In genomic region chr12:50283230-50283923, GRCh38 we compare ENCODE assay signal across 8 cellular contexts. TPM values are rescaled to one million over a fixed set of nuclear protein-coding genes. Genes with fewer than 3 reads are reported as not detected.
DNase-seq lines count a peak whose midpoint lies in the region; ATAC-seq and TF ChIP-seq lines count a peak whose summit lies in the region.

Gene LIMA1, minus strand, starts transcription at chr12:50283520. Its CDS starts 34,769 bp downstream, at chr12:50248751.

- peak; percentile 91 for DNase-seq in DMS79 treated with DMSO at 0.1 percent for 48 hours (lab: John Stamatoyannopoulos, UW)
- DNase-seq in GM23338 (ENCODE audit: low spot score), result peak; percentile 96
- peak; percentile 79 for DNase-seq in LNCaP clone FGC (ENCODE audit: low read depth)
- DNase-seq in RWPE2 (ENCODE audit: low spot score), result peak; percentile 89
- peak; percentile 88 for DNase-seq in activated T-helper 2 cell treated with anti-CD3 and anti-CD28 coated beads, Interferon-gamma antibody, Interleukin-2, Interleukin-4, amounts not matched to agents 10 μg/mL and 5 μg/mL and 100 μg/mL, durations not matched to agents 14 hours and 24 hours and 36 hours (ENCODE audit: low spot score)
- DNase-seq in fibroblast of peridontal ligament (ENCODE audit: extremely low read depth), result peak; percentile 74
- peak; percentile 86 for DNase-seq in natural killer cell
- peak; percentile 92 for DNase-seq in stimulated activated naive CD4-positive, alpha-beta T cell treated with Interleukin-2 at 50 U/mL for 16 hours (lab: John Stamatoyannopoulos, UW)

- peak; percentile 99 for ATAC-seq in GM23338
- ATAC-seq in RWPE2 (ENCODE audit: low read depth), result peak; percentile 92
- peak; percentile 98 to 100 (median 98) for ATAC-seq in natural killer cell

- no peaks in the 10 kb centered on the region for H4K20me1 ChIP-seq in GM23338 (replicated peaks; ENCODE audit: insufficient read depth)

- H3K27ac Mint-ChIP-seq in GM23338, result no peak within 1 kb of the TSS
- H3K27ac Mint-ChIP-seq in activated T-helper 2 cell treated with anti-CD3 and anti-CD28 coated beads, Interferon-gamma antibody, Interleukin-2, Interleukin-4, amounts not matched to agents 10 μg/mL and 5 μg/mL and 100 μg/mL, durations not matched to agents 14 hours and 24 hours and 36 hours, result peak within 1 kb of the TSS; percentile 77
- peak within 1 kb of the TSS in 1 of 2 donors; percentile 77 for H3K27ac Mint-ChIP-seq in natural killer cell

- H3K27me3 ChIP-seq in GM23338 (ENCODE audit: insufficient read depth), result peaks cover 12% of the 10 kb centered on the region; the same call in 1 of the 2 replicates
- no peaks in the 10 kb centered on the region for H3K27me3 ChIP-seq in RWPE2 (ENCODE audit: insufficient read depth, poor library complexity, severe bottlenecking)

- H3K27me3 Mint-ChIP-seq in GM23338 (ENCODE audit: insufficient read depth, low read depth, poor library complexity) (peaks cover 4% of the 10 kb centered on the region), natural killer cell (ENCODE audit: low read depth in 2 of 2) (no peaks in the 10 kb centered on the region)
- H3K27me3 Mint-ChIP-seq in activated T-helper 2 cell treated with anti-CD3 and anti-CD28 coated beads, Interferon-gamma antibody, Interleukin-2, Interleukin-4, amounts not matched to agents 10 μg/mL and 5 μg/mL and 100 μg/mL, durations not matched to agents 14 hours and 24 hours and 36 hours (ENCODE audit: low read depth), result no peaks in the 10 kb centered on the region

- H3K36me3 ChIP-seq in GM23338 (ENCODE audit: insufficient read depth), result no peaks in the 10 kb centered on the region
- no peaks in the 10 kb centered on the region for H3K36me3 ChIP-seq in RWPE2 (ENCODE audit: low read depth)

- H3K4me3 ChIP-seq in GM23338, result peak within 1 kb of the TSS; percentile 80
- H3K4me3 ChIP-seq in LNCaP clone FGC (ENCODE audit: low read depth, low read length), result peak within 1 kb of the TSS; percentile 83
- H3K4me3 ChIP-seq in RWPE2 (ENCODE audit: severe bottlenecking), result peak within 1 kb of the TSS; percentile 46

- H3K27ac ChIP-seq in GM23338 (ENCODE audit: low read depth) (no peak within 1 kb of the TSS), RWPE2 (ENCODE audit: poor library complexity, severe bottlenecking) (peak within 1 kb of the TSS; percentile 42)

- H3K9me3 Mint-ChIP-seq in GM23338 (no peaks in the 10 kb centered on the region; the same call in 2 of the 3 replicates), natural killer cell (no peaks in the 10 kb centered on the region)
- H3K9me3 Mint-ChIP-seq in activated T-helper 2 cell treated with anti-CD3 and anti-CD28 coated beads, Interferon-gamma antibody, Interleukin-2, Interleukin-4, amounts not matched to agents 10 μg/mL and 5 μg/mL and 100 μg/mL, durations not matched to agents 14 hours and 24 hours and 36 hours, result no peaks in the 10 kb centered on the region

- H3K79me2 ChIP-seq in GM23338 (replicated peaks; ENCODE audit: insufficient read depth), result no peaks in the 10 kb centered on the region

- H3K4me1 Mint-ChIP-seq in GM23338, result peaks cover 3% of the 10 kb centered on the region
- peaks cover 31% of the 10 kb centered on the region for H3K4me1 Mint-ChIP-seq in activated T-helper 2 cell treated with anti-CD3 and anti-CD28 coated beads, Interferon-gamma antibody, Interleukin-2, Interleukin-4, amounts not matched to agents 10 μg/mL and 5 μg/mL and 100 μg/mL, durations not matched to agents 14 hours and 24 hours and 36 hours (ENCODE audit: low read depth)
- peaks cover 14% of the 10 kb centered on the region in 2 donors for H3K4me1 Mint-ChIP-seq in natural killer cell

- no peaks in the 10 kb centered on the region for H3K36me3 Mint-ChIP-seq in GM23338 (ENCODE audit: low read depth)
- H3K36me3 Mint-ChIP-seq in activated T-helper 2 cell treated with anti-CD3 and anti-CD28 coated beads, Interferon-gamma antibody, Interleukin-2, Interleukin-4, amounts not matched to agents 10 μg/mL and 5 μg/mL and 100 μg/mL, durations not matched to agents 14 hours and 24 hours and 36 hours (ENCODE audit: low read depth), result peaks cover 4% of the 10 kb centered on the region
- no peaks in the 10 kb centered on the region for H3K36me3 Mint-ChIP-seq in natural killer cell

- peak within 1 kb of the TSS; percentile 100 for H2AFZ ChIP-seq in GM23338

- peak within 1 kb of the TSS; percentile 87 for H3K4me2 ChIP-seq in GM23338

- H3F3A ChIP-seq in GM23338 (replicated peaks; ENCODE audit: low read depth), result peaks cover 6% of the 10 kb centered on the region; the same call in 1 of the 2 replicates

- H3K4me1 ChIP-seq in GM23338 (ENCODE audit: insufficient read depth), result peaks cover 11% of the 10 kb centered on the region
- H3K4me1 ChIP-seq in RWPE2 (ENCODE audit: insufficient read depth, poor library complexity, severe bottlenecking), result peaks cover 17% of the 10 kb centered on the region

- H3K4me3 Mint-ChIP-seq in GM23338, result peak within 1 kb of the TSS; percentile 76
- peak within 1 kb of the TSS; percentile 92 for H3K4me3 Mint-ChIP-seq in activated T-helper 2 cell treated with anti-CD3 and anti-CD28 coated beads, Interferon-gamma antibody, Interleukin-2, Interleukin-4, amounts not matched to agents 10 μg/mL and 5 μg/mL and 100 μg/mL, durations not matched to agents 14 hours and 24 hours and 36 hours (ENCODE audit: low read depth)
- H3K4me3 Mint-ChIP-seq in natural killer cell, result peak within 1 kb of the TSS; percentile 91

- intact Hi-C loops in activated T-helper 2 cell treated with anti-CD3 and anti-CD28 coated beads, Interferon-gamma antibody, Interleukin-2, Interleukin-4, amounts not matched to agents 10 μg/mL and 5 μg/mL and 100 μg/mL, durations not matched to agents 14 hours and 24 hours and 36 hours (cut with micrococcal nuclease), result loop anchor here (1.0 kb wide), 1 partner anchor 63 kb away; no protein-coding TSS in a partner anchor
- intact Hi-C loops in natural killer cell (cut with micrococcal nuclease), result no loop called here

- no peaks in the 10 kb centered on the region for H3K9me2 ChIP-seq in GM23338 (ENCODE audit: insufficient read depth)

- TF ChIP-seq CTCF in GM23338 (conservative IDR thresholded peaks at IDR 0.05; ENCODE audit: low read depth in 2 of 2), result no peak
- TF ChIP-seq CTCF in LNCaP clone FGC (IDR thresholded peaks at IDR 0.05; ENCODE audit: control insufficient read depth, extremely low read depth, insufficient read depth), result 0 out of 2 replicates have a peak, but pooled peaks have one; percentile 1
- peak; percentile 28 for TF ChIP-seq CTCF in RWPE2 (IDR thresholded peaks at IDR 0.05; ENCODE audit: poor library complexity, severe bottlenecking)
- TF ChIP-seq CTCF in natural killer cell (IDR thresholded peaks at IDR 0.05), result no peak

- no peaks in the 10 kb centered on the region for H3K9me3 ChIP-seq in RWPE2 (ENCODE audit: severe bottlenecking)

TF ChIP-seq in GM23338, 12 proteins besides CTCF, POLR2A, EP300 and RAD21:
- TF ChIP-seq REST (IDR thresholded peaks at IDR 0.05; ENCODE audit: unreplicated experiment) (no peak), POLR2AphosphoS5 (IDR thresholded peaks at IDR 0.05; ENCODE audit: low read depth) (peak; percentile 95)
TF ChIP-seq in GM23338: peak in this region for 1.

RNA-seq across cellular contexts. Expression of gene LIMA1, which starts in this region (rescaled TPM):
- 26.3 and 29.6 TPM in 2 replicates for total RNA-seq in GM23338 (2014; rRNA removed; shearing (Covaris generic))
- polyA plus RNA-seq in GM23338 (2016; fragmentation: Nextera tagmentation; extraction: Ambion mirVana), result 24.7 and 27.7 TPM in 2 replicates
- total RNA-seq in activated T-helper 2 cell treated with anti-CD3 and anti-CD28 coated beads, Interferon-gamma antibody, Interleukin-2, Interleukin-4, amounts not matched to agents 10 μg/mL and 5 μg/mL and 100 μg/mL, durations not matched to agents 14 hours and 24 hours and 36 hours, result 331 and 333 TPM in 2 replicates
- total RNA-seq in natural killer cell, result 10 to 100 TPM; 12.0 to 16.2 (median 13.7) TPM

Comparison
In these comparisons a context has a peak if more than half of its experiments do, and no peak if none do; other contexts are left out.
1. RNA of gene LIMA1 (total RNA-seq): 331 to 333 TPM in activated T-helper 2 cell treated with anti-CD3 and anti-CD28 coated beads, Interferon-gamma antibody, Interleukin-2, Interleukin-4, amounts not matched to agents 10 μg/mL and 5 μg/mL and 100 μg/mL, durations not matched to agents 14 hours and 24 hours and 36 hours; 26.3 to 29.6 TPM in GM23338 and 12.0 to 16.2 TPM in natural killer cell; every median in the first group is over 10 times any median in the second.
2. CTCF ChIP-seq: peak in LNCaP clone FGC (single experiment) and RWPE2 (single experiment); none in GM23338 (0 of 2) and natural killer cell (single experiment).
3. Peak in every context shown above with its lines, with median percentiles within 50 percentile points of each other: DNase-seq, ATAC-seq, H3K4me3 ChIP-seq and H3K4me3 Mint-ChIP-seq.